23 cellular contexts compared by ENCODE assay signal in genomic region chr15:31824009-31824408, GRCh38. TPM values are rescaled to one million over a fixed set of nuclear protein-coding genes. Genes with fewer than 3 reads are reported as not detected.
A peak's percentile ranks its signal among the peaks of the same experiment; 100 is the strongest.
DNase-seq lines count a peak whose midpoint lies in the region; ATAC-seq, FAIRE-seq and TF ChIP-seq lines count a peak whose summit lies in the region.
"Had no signal": no experiment of that assay in that cellular context is flagged by ENCODE, and none has a peak within 500 bp of the region (broad histone marks: within the 10 kb centered on the region; RNA-seq: fewer than 3 reads in every experiment).

No MANE protein-coding gene starts in this region.

- H3K27ac ChIP-seq in caudate nucleus (ENCODE audit: low read depth, low read length), result peak overlapping the region; percentile 86
- H3K27ac ChIP-seq in HepG2 (ENCODE audit: extremely low read length, insufficient read depth, low read length), result no peak overlapping the region
- no peak overlapping the region for H3K27ac ChIP-seq in kidney (ENCODE audit: low read depth in 2 of 2, low read length in 2 of 2)

- no peak for TF ChIP-seq EP300 in HepG2 (IDR thresholded peaks at IDR 0.05; ENCODE audit: low read depth in 2 of 2, low read length in 2 of 2)
- no peak for TF ChIP-seq EP300 in HepG2 (CRISPR knock-in tag; IDR thresholded peaks at IDR 0.05; ENCODE audit: borderline replicate concordance)

- DNase-seq in NCI-H748 (lab: John Stamatoyannopoulos, UW; ENCODE audit: unreplicated experiment), result peak; percentile 31
- DNase-seq in NCI-H748 treated with DMSO at 0.1 percent for 48 hours (lab: John Stamatoyannopoulos, UW), result no peak
- peak in 3 of 61 donors; percentile 18 to 93 (median 25) for DNase-seq in caudate nucleus (lab: John Stamatoyannopoulos, UW)
- DNase-seq in midbrain (lab: John Stamatoyannopoulos, UW), result peak; percentile 54
- no peak for DNase-seq in HepG2 (ENCODE audit: low spot score)
- DNase-seq in kidney, result no peak
- DNase-seq: BE2C; Caco-2; CD4-positive, CD25-positive, alpha-beta regulatory T cell; DMS153; EL; NCI-H1092 treated with DMSO at 0.1 percent for 48 hours; NCI-H1694 treated with DMSO at 0.1 percent for 48 hours; NCI-H446 treated with DMSO at 0.1 percent for 48 hours; NCI-H69; NK-92 treated with Interleukin-12 subunit alpha and Interleukin-12 subunit beta, amount 100 ng/mL, for 24 hours; Right ventricle myocardium superior had no signal

- H3K36me3 ChIP-seq in HepG2 (replicated peaks in 1 of 2; ENCODE audit: control insufficient read depth in 1 of 2, insufficient read depth in 2 of 2, low read length in 2 of 2) (no peaks in the 10 kb centered on the region), kidney (ENCODE audit: control insufficient read depth in 1 of 2, insufficient read depth in 2 of 2, low read length in 2 of 2) (no peaks in the 10 kb centered on the region)
- H3K36me3 ChIP-seq: BE2C had no signal

- FAIRE-seq in HepG2 (lab: Jason Lieb, UNC) (no peak), kidney (lab: Jason Lieb, UNC) (no peak)
- FAIRE-seq: GM12892, GM18507, H1, K562, RCC 7860 had no signal

- no peaks in the 10 kb centered on the region for H3K9me3 ChIP-seq in HepG2 (ENCODE audit: low read length)
- no peaks in the 10 kb centered on the region for H3K9me3 ChIP-seq in kidney (ENCODE audit: control insufficient read depth in 1 of 2, low read length in 2 of 2)
- H3K9me3 ChIP-seq: BE2C, Caco-2 had no signal

- no peak for TF ChIP-seq POLR2A in HepG2 (IDR thresholded peaks at IDR 0.05; ENCODE audit: insufficient read depth in 1 of 2, low read depth in 2 of 2, low read length in 2 of 2)

- in situ Hi-C loops in HepG2 (cut with HindIII; ENCODE audit: extremely low pct_ligation_motif_present, low pct_unique_long_range_greater_than_20kb), result no loop called here

- BruUV-seq in HepG2 (replicated peaks; lab: Mats Ljungman, UMichigan), result no TSS peak

- POLR2A ChIA-PET in HepG2 (lab: Yijun Ruan, JAX), result no interaction called here

- H3K4me3 ChIP-seq in HepG2 (replicated peaks in 1 of 3; ENCODE audit: insufficient read depth in 1 of 3, low read depth in 2 of 3, low read length in 3 of 3), result no peak overlapping the region
- no peak overlapping the region for H3K4me3 ChIP-seq in kidney (ENCODE audit: low read length in 2 of 2)
- H3K4me3 ChIP-seq: K562 had no signal

- no peak for TF ChIP-seq CTCF in HepG2 (CRISPR knock-in tag; IDR thresholded peaks at IDR 0.05)
- no peak for TF ChIP-seq CTCF in kidney (IDR thresholded peaks at IDR 0.05; ENCODE audit: borderline replicate concordance, extremely low read depth, insufficient read depth)

- H3K4me2 ChIP-seq in HepG2 (ENCODE audit: low read depth, low read length), result no peak overlapping the region

- no peaks in the 10 kb centered on the region for H3K4me1 ChIP-seq in HepG2 (ENCODE audit: insufficient read depth, low read length)
- H3K4me1 ChIP-seq in kidney (ENCODE audit: control insufficient read depth in 1 of 2, insufficient read depth in 1 of 2, low read depth in 1 of 2, low read length in 2 of 2), result no peaks in the 10 kb centered on the region
- H3K4me1 ChIP-seq: BE2C, Caco-2 had no signal

- CTCF ChIA-PET in HepG2 (lab: Yijun Ruan, JAX; ENCODE audit: low intra/inter-chr PET ratio, low total read pairs), result no interaction called here

- H4K20me1 ChIP-seq in HepG2 (ENCODE audit: insufficient read depth, low read length), result no peaks in the 10 kb centered on the region

- H3K27me3 ChIP-seq in HepG2 (ENCODE audit: control insufficient read depth in 1 of 2, insufficient read depth in 2 of 2, low read length in 2 of 2), result peaks cover 2 to 5% of the 10 kb centered on the region in 2 experiments; a peak in 2 of 5 replicates

- ATAC-seq in HepG2 (no peak), HG03439 (IDR thresholded peaks at IDR 0.05; ENCODE audit: unreplicated experiment) (no peak)
- ATAC-seq: K562 had no signal

- H3K9ac ChIP-seq in HepG2 (ENCODE audit: insufficient read depth, low read depth, low read length) (no peak overlapping the region), kidney (ENCODE audit: low read length in 2 of 2) (no peak overlapping the region)

- H3K79me2 ChIP-seq in HepG2 (ENCODE audit: insufficient read depth, low read length), result no peaks in the 10 kb centered on the region

- 3% methylated on average over 5 of the region's 5 CpGs for WGBS in HepG2 (ENCODE audit: low lambda C conversion rate)

- intact Hi-C loops in HepG2 (cut with micrococcal nuclease; ENCODE audit: unreplicated experiment) (no loop called here), kidney (cut with DNase I) (no loop called here)

- no peak for TF ChIP-seq RAD21 in HepG2 (CRISPR knock-in tag; IDR thresholded peaks at IDR 0.05)

- H2AFZ ChIP-seq in HepG2 (ENCODE audit: low read length), result no peak overlapping the region

TF ChIP-seq in HepG2, 621 proteins besides CTCF, POLR2A, EP300 and RAD21:
- no peak for TF ChIP-seq ZMYM2 (CRISPR knock-in tag; IDR thresholded peaks at IDR 0.05)
- no peak for TF ChIP-seq ZFP37 (CRISPR knock-in tag; IDR thresholded peaks at IDR 0.05; ENCODE audit: borderline replicate concordance)
TF ChIP-seq in HepG2: peak in this region for 0.

RNA-seq across cellular contexts. Expression of gene OTUD7A, which starts 46.5 kb away (rescaled TPM):
- total RNA-seq in HepG2 (2016; rRNA removed; fragmentation: Illumina TruSeq; extraction: Trizol), result 0.07 TPM in 1 of 2 replicates, not detected in the other
- total RNA-seq in HepG2 (2016; cell fraction: cytosol; rRNA removed; fragmentation: Illumina TruSeq; extraction: Trizol; ENCODE audit: low read depth), result 0.44 and 0.91 TPM in 2 replicates
- 0.09 TPM in 1 of 2 replicates, not detected in the other for total RNA-seq in HepG2 (2016; cell fraction: insoluble cytoplasmic fraction; rRNA removed; fragmentation: Illumina TruSeq; extraction: Trizol)
- 0.24 and 0.34 TPM in 2 replicates for total RNA-seq in HepG2 (2016; cell fraction: membrane; rRNA removed; fragmentation: Illumina TruSeq; extraction: Trizol)
- total RNA-seq in HepG2 (2016; cell fraction: nucleus; rRNA removed; fragmentation: Illumina TruSeq; extraction: Trizol), result 0.06 and 0.25 TPM in 2 replicates
- 0.05 and 0.17 TPM in 2 replicates for polyA plus RNA-seq in HepG2 (2011; rRNA removed)
- 0.06 and 0.19 TPM in 2 replicates for polyA plus RNA-seq in HepG2 (2011; cell fraction: cytosol; rRNA removed)
- polyA plus RNA-seq in HepG2 (2011; cell fraction: nucleus; rRNA removed), result 0.16 and 0.77 TPM in 2 replicates
- polyA plus RNA-seq in HepG2 (2012), result 0.05 and 0.07 TPM in 2 replicates
- 0.16 TPM in 1 of 2 replicates, not detected in the other for polyA plus RNA-seq in HepG2 (2016; cell fraction: cytosol; fragmentation: Illumina TruSeq; extraction: Trizol; ENCODE audit: low read depth)
- polyA plus RNA-seq in HepG2 (2016; cell fraction: insoluble cytoplasmic fraction; fragmentation: Illumina TruSeq; extraction: Trizol; ENCODE audit: low read depth), result 0.02 TPM in 1 of 2 replicates, not detected in the other
- polyA plus RNA-seq in HepG2 (2016; cell fraction: membrane; fragmentation: Illumina TruSeq; extraction: Trizol; ENCODE audit: low read depth), result not detected in 2 replicates
- not detected in 2 replicates for polyA plus RNA-seq in HepG2 (2016; cell fraction: nucleus; fragmentation: Illumina TruSeq; extraction: Trizol; ENCODE audit: insufficient read depth, low read depth)
- polyA minus RNA-seq in HepG2 (2011; rRNA and poly(A)+ RNA removed; ENCODE audit: low replicate concordance), result 0.38 and 1.0 TPM in 2 replicates
- polyA minus RNA-seq in HepG2 (2011; cell fraction: cytosol; rRNA and poly(A)+ RNA removed), result 0.20 TPM in 1 of 2 replicates, not detected in the other
- polyA minus RNA-seq in HepG2 (2011; cell fraction: nucleus; rRNA and poly(A)+ RNA removed), result 0.12 and 0.77 TPM in 2 replicates
- 3.1 TPM for total RNA-seq in kidney
- 0.41 TPM for polyA plus RNA-seq in kidney (ENCODE audit: insufficient read depth, low read depth, low replicate concordance)

Comparison
In these comparisons a context has a peak if more than half of its experiments do, and no peak if none do; other contexts are left out.
1. DNase-seq: peak in NCI-H748 (single experiment) and midbrain (single experiment); none in NCI-H748 treated with DMSO at 0.1 percent for 48 hours (single experiment), HepG2 (single experiment) and kidney (single experiment).